Comparison of ENCODE assay signal across 8 cellular contexts in the genomic region with DNA sequence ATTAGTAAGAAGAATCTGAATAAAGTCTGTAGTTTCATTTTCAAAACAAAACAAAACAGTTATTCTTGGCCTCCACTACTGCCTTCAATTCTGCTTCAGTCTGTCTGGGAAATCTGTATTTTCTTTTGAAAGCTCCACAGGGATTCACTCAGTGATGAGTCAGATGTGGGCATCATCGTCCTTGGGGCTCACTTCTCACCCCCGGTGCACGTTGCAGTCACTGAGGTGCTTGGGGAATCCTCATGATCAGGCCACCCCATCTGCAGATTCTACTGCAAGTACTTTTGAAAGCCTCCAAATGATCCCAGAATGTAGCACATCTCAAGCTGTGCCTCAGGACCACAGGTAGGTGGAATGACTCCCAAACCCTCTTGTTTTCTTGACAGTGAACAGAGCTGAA. TPM values are rescaled to one million over a fixed set of nuclear protein-coding genes. Genes with fewer than 3 reads are reported as not detected.
DNase-seq lines count a peak whose midpoint lies in the region; ATAC-seq, FAIRE-seq and TF ChIP-seq lines count a peak whose summit lies in the region.

No MANE protein-coding gene starts in this region.

- no peaks in the 10 kb centered on the region for H3K9me3 ChIP-seq in right cardiac atrium (ENCODE audit: control insufficient read depth, low read length)
- H3K9me3 ChIP-seq in testis: no peaks in the 10 kb centered on the region

- no peak for TF ChIP-seq CTCF in AG09309 (IDR thresholded peaks at IDR 0.05; ENCODE audit: control insufficient read depth, insufficient read depth, low read depth, low read length, missing control alignments)
- TF ChIP-seq CTCF in testis (IDR thresholded peaks at IDR 0.05): no peak
- no peak for TF ChIP-seq CTCF in GM20000 (IDR thresholded peaks at IDR 0.05; ENCODE audit: extremely low read depth, missing control alignments)

- peak overlapping the region; percentile 80 for H3K4me3 Mint-ChIP-seq in activated T-cell treated with anti-CD3 and anti-CD28 coated beads, Interleukin-2, amount 50 U/mL, for 24 hours

- no peaks in the 10 kb centered on the region for H3K9me3 Mint-ChIP-seq in activated T-cell treated with anti-CD3 and anti-CD28 coated beads, Interleukin-2, amount 50 U/mL, for 24 hours

- H3K4me3 ChIP-seq in AG09309 (ENCODE audit: control insufficient read depth, low read depth, low read length): peak overlapping the region; percentile 8
- H3K4me3 ChIP-seq in right cardiac atrium (ENCODE audit: low read length): no peak overlapping the region
- H3K4me3 ChIP-seq in testis: no peak overlapping the region

- peak overlapping the region; percentile 95 for H3K27ac Mint-ChIP-seq in activated T-cell treated with anti-CD3 and anti-CD28 coated beads, Interleukin-2, amount 50 U/mL, for 24 hours

- no peaks in the 10 kb centered on the region for H3K27me3 Mint-ChIP-seq in activated T-cell treated with anti-CD3 and anti-CD28 coated beads, Interleukin-2, amount 50 U/mL, for 24 hours

- TF ChIP-seq POLR2A in H54 (IDR thresholded peaks at IDR 0.05; ENCODE audit: low read depth, low read length) (no peak), testis (IDR thresholded peaks at IDR 0.05) (no peak)

- H3K4me1 Mint-ChIP-seq in activated T-cell treated with anti-CD3 and anti-CD28 coated beads, Interleukin-2, amount 50 U/mL, for 24 hours (ENCODE audit: low read depth): peaks cover 92% of the 10 kb centered on the region

- H3K4me1 ChIP-seq in right cardiac atrium (ENCODE audit: control insufficient read depth, insufficient read depth, low read length) (peaks cover 17% of the 10 kb centered on the region), testis (peaks cover 70% of the 10 kb centered on the region)

- FAIRE-seq in H54 (lab: Jason Lieb, UNC): peak; percentile 95

- DNase-seq in AG09309 (ENCODE audit: low read depth) (peak; percentile 52), H54 (ENCODE audit: insufficient read length, low spot score) (peak; percentile 44), right cardiac atrium (peak in 1 of 3 donors; percentile 40), testis (no peak), NCI-H2171 treated with DMSO at 0.1 percent for 48 hours (lab: John Stamatoyannopoulos, UW) (no peak), GM20000 (ENCODE audit: low spot score) (no peak)
- DNase-seq in activated T-cell treated with anti-CD3 and anti-CD28 coated beads, Interleukin-2, amount 50 U/mL, for 24 hours: no peak
- DNase-seq in effector CD8-positive, alpha-beta T cell (lab: John Stamatoyannopoulos, UW): no peak

- peak; percentile 51 to 58 for ATAC-seq in right cardiac atrium

- no peaks in the 10 kb centered on the region for H3K36me3 ChIP-seq in testis (ENCODE audit: low read depth, missing control alignments)

- H3K27me3 ChIP-seq in right cardiac atrium (ENCODE audit: control insufficient read depth, insufficient read depth) (no peaks in the 10 kb centered on the region), testis (no peaks in the 10 kb centered on the region)

- intact Hi-C loops in right cardiac atrium (cut with DNase I): no loop called here
- intact Hi-C loops in testis (cut with DNase I; ENCODE audit: low total_unique reads): no loop called here

- H3K36me3 Mint-ChIP-seq in activated T-cell treated with anti-CD3 and anti-CD28 coated beads, Interleukin-2, amount 50 U/mL, for 24 hours (ENCODE audit: low read depth): peaks cover 86% of the 10 kb centered on the region

- peak overlapping the region; percentile 49 for H3K27ac ChIP-seq in right cardiac atrium (ENCODE audit: low read length)
- peak overlapping the region; percentile 40 to 86 for H3K27ac ChIP-seq in testis

- 31% methylated on average over 3 of the region's 3 CpGs for WGBS in right cardiac atrium
- 36 to 40% methylated on average over 3 of the region's 3 CpGs for WGBS in testis, 2 donors

RNA-seq across cellular contexts. Expression of a gene that starts 34.3 kb away (rescaled TPM):
- total RNA-seq in right cardiac atrium (10 to 100 TPM; 12.6 to 18.1 (median 14.2) TPM), testis (100 to 1,000 TPM; 109 to 141 TPM)
- polyA plus RNA-seq in right cardiac atrium (5.0 TPM), testis (ENCODE audit: insufficient read depth, low read depth, low replicate concordance) (56.0 TPM)

Comparison
In these comparisons a context has a peak if more than half of its experiments do, and no peak if none do; other contexts are left out.
1. DNase-seq: peak in AG09309 (single experiment) and H54 (single experiment); none in activated T-cell treated with anti-CD3 and anti-CD28 coated beads, Interleukin-2, amount 50 U/mL, for 24 hours (single experiment), testis (single experiment), NCI-H2171 treated with DMSO at 0.1 percent for 48 hours (single experiment), GM20000 (single experiment) and effector CD8-positive, alpha-beta T cell (single experiment).
2. RNA of a gene that starts 34.3 kb away (total RNA-seq): 109 to 141 TPM in testis; 12.6 to 18.1 TPM in right cardiac atrium; every median in the first group is over 4 times any median in the second.